30 cellular contexts compared by ENCODE assay signal in genomic region chr15:77393471-77393840, GRCh38. TPM values are rescaled to one million over a fixed set of nuclear protein-coding genes. Genes with fewer than 3 reads are reported as not detected.
DNase-seq lines count a peak whose midpoint lies in the region; ATAC-seq and TF ChIP-seq lines count a peak whose summit lies in the region.
"Had no signal": no experiment of that assay in that cellular context is flagged by ENCODE, and none has a peak within 500 bp of the region (broad histone marks: within the 10 kb centered on the region; RNA-seq: fewer than 3 reads in every experiment).

No MANE protein-coding gene starts in this region.

- CTCF ChIA-PET in WTC11 (lab: Charles Lee) = interaction anchor here (1.3 kb wide), 1 partner anchor 150 kb away, joined by 3 read pairs; no protein-coding TSS in a partner anchor

- no peak overlapping the region for H3K4me3 ChIP-seq in fibroblast of the aortic adventitia (ENCODE audit: low read depth, low read length)
- H3K4me3 ChIP-seq: A549, lower lobe of right lung, PC-9, SJCRH30, spleen, upper lobe of left lung had no signal

- no peaks in the 10 kb centered on the region for H3K27me3 Mint-ChIP-seq in WTC11 (ENCODE audit: low read depth)
- H3K27me3 Mint-ChIP-seq in stimulated activated memory B cell treated with anti-CD40 and anti-IgM and Interleukin-4, amounts not matched to agents 10 μg/mL and 1 μg/mL and 100 μg/mL, for 72 hours = no peaks in the 10 kb centered on the region
- H3K27me3 Mint-ChIP-seq: activated B cell treated with CpG ODN at 0.5 μM for 24 hours; activated CD8-positive, alpha-beta memory T cell treated with anti-CD3 and anti-CD28 coated beads, Interleukin-2, amount 10 ng/mL, durations not matched to agents 7 days and 5 days; B cell; CD8-positive, alpha-beta memory T cell had no signal

- POLR2A ChIA-PET in WTC11 (lab: Charles Lee) = no interaction called here

- ATAC-seq in WTC11 (no peak), GM21447 (IDR thresholded peaks at IDR 0.05; ENCODE audit: unreplicated experiment) (no peak), GM18858 (IDR thresholded peaks at IDR 0.05; ENCODE audit: unreplicated experiment) (no peak)
- ATAC-seq in stimulated activated memory B cell treated with anti-CD40 and anti-IgM and Interleukin-4, amounts not matched to agents 10 μg/mL and 1 μg/mL and 100 μg/mL, for 72 hours = no peak
- ATAC-seq: A549; activated CD8-positive, alpha-beta memory T cell treated with anti-CD3 and anti-CD28 coated beads, Interleukin-2, amount 10 ng/mL, durations not matched to agents 7 days and 5 days; HCT116; lower lobe of right lung had no signal

- peaks cover 27% of the 10 kb centered on the region for H3K36me3 Mint-ChIP-seq in WTC11
- H3K36me3 Mint-ChIP-seq in stimulated activated memory B cell treated with anti-CD40 and anti-IgM and Interleukin-4, amounts not matched to agents 10 μg/mL and 1 μg/mL and 100 μg/mL, for 72 hours = peaks cover 40% of the 10 kb centered on the region

- H3K9me3 Mint-ChIP-seq in WTC11 = peaks cover 27% of the 10 kb centered on the region
- H3K9me3 Mint-ChIP-seq in stimulated activated memory B cell treated with anti-CD40 and anti-IgM and Interleukin-4, amounts not matched to agents 10 μg/mL and 1 μg/mL and 100 μg/mL, for 72 hours = peaks cover 24% of the 10 kb centered on the region

- H3K4me1 Mint-ChIP-seq in WTC11 = peaks cover 4% of the 10 kb centered on the region
- peaks cover 55% of the 10 kb centered on the region for H3K4me1 Mint-ChIP-seq in stimulated activated memory B cell treated with anti-CD40 and anti-IgM and Interleukin-4, amounts not matched to agents 10 μg/mL and 1 μg/mL and 100 μg/mL, for 72 hours
- H3K4me1 Mint-ChIP-seq: activated CD8-positive, alpha-beta memory T cell treated with anti-CD3 and anti-CD28 coated beads, Interleukin-2, amount 10 ng/mL, durations not matched to agents 7 days and 5 days; nephron had no signal

- DNase-seq in AG08395 (ENCODE audit: low spot score) (peak; percentile 37), HCEC 1CT (peak; percentile 45), WTC11 (ENCODE audit: low spot score) (no peak), fibroblast of the aortic adventitia (ENCODE audit: low read depth) (peak; percentile 52), NCI-H2029 treated with DMSO at 0.1 percent for 48 hours (lab: John Stamatoyannopoulos, UW) (no peak)
- DNase-seq: activated B cell treated with CpG ODN at 0.5 μM for 24 hours; activated CD4-positive, alpha-beta T cell treated with anti-CD3 and anti-CD28 coated beads, Interleukin-2, amount 50 U/mL, for 1 hour; activated CD8-positive, alpha-beta memory T cell treated with anti-CD3 and anti-CD28 coated beads, Interleukin-2, amount 10 ng/mL, durations not matched to agents 7 days and 5 days; activated naive CD4-positive, alpha-beta T cell treated with Interleukin-2 at 50 U/mL for 16 hours; effector CD4-positive, alpha-beta T cell; Kasumi-1; lower lobe of right lung; NCI-H1092; NCI-H187; NCI-H2171 treated with DMSO at 0.1 percent for 48 hours; NCI-H524 treated with DMSO at 0.1 percent for 48 hours; NK-92 treated with Interleukin-12 subunit alpha and Interleukin-12 subunit beta, amount 100 ng/mL, for 24 hours; PC-9; SJCRH30; spleen; substantia nigra; upper lobe of left lung had no signal

- H3K27ac Mint-ChIP-seq in WTC11 = peak overlapping the region; percentile 3; the same call in 1 of the 2 replicates
- no peak overlapping the region for H3K27ac Mint-ChIP-seq in stimulated activated memory B cell treated with anti-CD40 and anti-IgM and Interleukin-4, amounts not matched to agents 10 μg/mL and 1 μg/mL and 100 μg/mL, for 72 hours
- H3K27ac Mint-ChIP-seq: activated B cell treated with CpG ODN at 0.5 μM for 24 hours; activated CD8-positive, alpha-beta memory T cell treated with anti-CD3 and anti-CD28 coated beads, Interleukin-2, amount 10 ng/mL, durations not matched to agents 7 days and 5 days; B cell; CD8-positive, alpha-beta memory T cell; nephron had no signal

- H3K4me3 Mint-ChIP-seq in WTC11 = no peak overlapping the region
- H3K4me3 Mint-ChIP-seq in stimulated activated memory B cell treated with anti-CD40 and anti-IgM and Interleukin-4, amounts not matched to agents 10 μg/mL and 1 μg/mL and 100 μg/mL, for 72 hours = no peak overlapping the region
- H3K4me3 Mint-ChIP-seq: activated B cell treated with CpG ODN at 0.5 μM for 24 hours; activated CD8-positive, alpha-beta memory T cell treated with anti-CD3 and anti-CD28 coated beads, Interleukin-2, amount 10 ng/mL, durations not matched to agents 7 days and 5 days; B cell; nephron had no signal

- no peak for TF ChIP-seq CTCF in WTC11 (IDR thresholded peaks at IDR 0.05)
- TF ChIP-seq CTCF in fibroblast of the aortic adventitia (IDR thresholded peaks at IDR 0.05; ENCODE audit: insufficient read depth, low read length) = no peak

TF ChIP-seq in WTC11, 78 proteins besides CTCF, POLR2A, EP300 and RAD21:
- no peak for TF ChIP-seq ZNF263 (CRISPR knock-in tag; IDR thresholded peaks at IDR 0.05; ENCODE audit: low read depth)
- TF ChIP-seq CREM (CRISPR knock-in tag; IDR thresholded peaks at IDR 0.05) = no peak
- no peak for TF ChIP-seq FOXP1 (CRISPR knock-in tag; IDR thresholded peaks at IDR 0.05; ENCODE audit: borderline replicate concordance)
- TF ChIP-seq ZNF532 (CRISPR knock-in tag; IDR thresholded peaks at IDR 0.05; ENCODE audit: borderline replicate concordance) = no peak
- no peak for TF ChIP-seq USF1 (CRISPR knock-in tag; IDR thresholded peaks at IDR 0.05)
- TF ChIP-seq TEAD1 (CRISPR knock-in tag; IDR thresholded peaks at IDR 0.05) = no peak
- no peak for TF ChIP-seq NR2C2 (CRISPR knock-in tag; IDR thresholded peaks at IDR 0.05)
- no peak for TF ChIP-seq RELA (CRISPR knock-in tag; IDR thresholded peaks at IDR 0.05; ENCODE audit: borderline replicate concordance)
- no peak for TF ChIP-seq MAX (CRISPR knock-in tag; IDR thresholded peaks at IDR 0.05)
- TF ChIP-seq SOX15 (CRISPR knock-in tag; IDR thresholded peaks at IDR 0.05) = no peak
- TF ChIP-seq, protein P1, sequence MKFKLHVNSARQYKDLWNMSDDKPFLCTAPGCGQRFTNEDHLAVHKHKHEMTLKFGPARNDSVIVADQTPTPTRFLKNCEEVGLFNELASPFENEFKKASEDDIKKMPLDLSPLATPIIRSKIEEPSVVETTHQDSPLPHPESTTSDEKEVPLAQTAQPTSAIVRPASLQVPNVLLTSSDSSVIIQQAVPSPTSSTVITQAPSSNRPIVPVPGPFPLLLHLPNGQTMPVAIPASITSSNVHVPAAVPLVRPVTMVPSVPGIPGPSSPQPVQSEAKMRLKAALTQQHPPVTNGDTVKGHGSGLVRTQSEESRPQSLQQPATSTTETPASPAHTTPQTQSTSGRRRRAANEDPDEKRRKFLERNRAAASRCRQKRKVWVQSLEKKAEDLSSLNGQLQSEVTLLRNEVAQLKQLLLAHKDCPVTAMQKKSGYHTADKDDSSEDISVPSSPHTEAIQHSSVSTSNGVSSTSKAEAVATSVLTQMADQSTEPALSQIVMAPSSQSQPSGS (CRISPR knock-in tag; IDR thresholded peaks at IDR 0.05; ENCODE audit: borderline replicate concordance, low read depth) = no peak

RNA-seq across cellular contexts. Expression of gene PEAK1, which starts 26.4 kb away (rescaled TPM):
- total RNA-seq in WTC11 (2021) (49.0 to 51.1 TPM (median 49.7 TPM) in 3 replicates), fibroblast of the aortic adventitia (ENCODE audit: low replicate concordance) (52.8 and 98.2 TPM in 2 replicates)

RNA-seq across cellular contexts. Expression of gene HMG20A, which starts 27.2 kb away (rescaled TPM):
- total RNA-seq in WTC11 (2021) (62.2 to 69.4 TPM (median 65.1 TPM) in 3 replicates), fibroblast of the aortic adventitia (ENCODE audit: low replicate concordance) (28.7 and 33.3 TPM in 2 replicates)

Comparison
In these comparisons a context has a peak if more than half of its experiments do, and no peak if none do; other contexts are left out.
1. DNase-seq: peak in AG08395 (single experiment), HCEC 1CT (single experiment) and fibroblast of the aortic adventitia (single experiment); none in WTC11 (single experiment) and NCI-H2029 treated with DMSO at 0.1 percent for 48 hours (single experiment).